ENCODE assay signal across 11 cellular contexts in genomic region chr13:93249259-93249917, GRCh38. TPM values are rescaled to one million over a fixed set of nuclear protein-coding genes. Genes with fewer than 3 reads are reported as not detected.
DNase-seq lines count a peak whose midpoint lies in the region; ATAC-seq, FAIRE-seq and TF ChIP-seq lines count a peak whose summit lies in the region.
"Had no signal": no experiment of that assay in that cellular context is flagged by ENCODE, and none has a peak within 500 bp of the region (broad histone marks: within the 10 kb centered on the region; RNA-seq: fewer than 3 reads in every experiment).

No MANE protein-coding gene starts in this region.

- TF ChIP-seq POLR2A in K562 (conservative IDR thresholded peaks at IDR 0.05) (no peak), right lobe of liver (IDR thresholded peaks at IDR 0.05) (no peak)

- H3K4me1 ChIP-seq in K562 (replicated peaks in 1 of 2; ENCODE audit: control insufficient read depth in 2 of 2, insufficient read depth in 2 of 2, low read length in 2 of 2), result no peaks in the 10 kb centered on the region; a peak in 2 of 5 replicates
- peaks cover 0 to 19% (median 3%) of the 10 kb centered on the region in 4 donors for H3K4me1 ChIP-seq in right lobe of liver

- H3K36me3 ChIP-seq in K562 (ENCODE audit: control insufficient read depth, insufficient read depth, low read length) (no peaks in the 10 kb centered on the region), right lobe of liver (no peaks in the 10 kb centered on the region)

- no peak for TF ChIP-seq RAD21 in K562 (CRISPR knock-in tag; conservative IDR thresholded peaks at IDR 0.05 in 1 of 2, IDR thresholded peaks at IDR 0.05 in 1 of 2)

- no peaks in the 10 kb centered on the region for H3K79me2 ChIP-seq in K562 (ENCODE audit: control insufficient read depth, insufficient read depth, low read length)

- 14% methylated on average over 3 of the region's 3 CpGs for whole genome bisulfite sequencing in K562 (ENCODE audit: insufficient coverage, low coverage, missing lambda C conversion rate)
- WGBS in right lobe of liver (ENCODE audit: insufficient coverage, low coverage, low lambda C conversion rate, missing lambda C conversion rate), result 61% methylated on average over 3 of the region's 3 CpGs

- TF ChIP-seq CTCF in K562 (IDR thresholded peaks at IDR 0.05 in 2 of 3, conservative IDR thresholded peaks at IDR 0.05 in 1 of 3; ENCODE audit: insufficient read depth in 2 of 3, low read depth in 1 of 3, low read length in 3 of 3) (no peak; a peak in 1 of 6 replicates), right lobe of liver (IDR thresholded peaks at IDR 0.05) (no peak)

- no TSS peak for BruUV-seq in K562 (replicated peaks; lab: Mats Ljungman, UMichigan)

- POLR2A ChIA-PET in K562 (lab: Yijun Ruan, JAX), result interaction anchor here (0.7 to 1.7 kb wide), 11 partner anchors 9 to 29 kb away, joined by 3 to 7 read pairs (median 4); partner anchors contain the start of gene GPC6

- no peak overlapping the region for H3K4me2 ChIP-seq in K562 (ENCODE audit: insufficient read depth, low read length)

- no peak overlapping the region for H3K9ac ChIP-seq in K562 (ENCODE audit: insufficient read depth in 1 of 2, low read depth in 2 of 2, low read length in 2 of 2)

- H3K27ac ChIP-seq in K562 (ENCODE audit: extremely low read depth, low read depth, low read length) (no peak overlapping the region), right lobe of liver (peak overlapping the region; percentile 59 to 81 (median 75))

- TF ChIP-seq EP300 in K562 (IDR thresholded peaks at IDR 0.05; ENCODE audit: low read length), result peak; percentile 34; the same call in 1 of the 2 replicates

- ATAC-seq in K562 (peak; percentile 45), right lobe of liver (peak; percentile 14 to 68 (median 43)), GM21786 (IDR thresholded peaks at IDR 0.05; ENCODE audit: unreplicated experiment) (no peak), GM18907 (IDR thresholded peaks at IDR 0.05; ENCODE audit: unreplicated experiment) (no peak), GM19455 (IDR thresholded peaks at IDR 0.05; ENCODE audit: unreplicated experiment) (no peak)
- ATAC-seq: naive thymus-derived CD4-positive, alpha-beta T cell had no signal

- FAIRE-seq in HTR-8/SVneo (lab: Jason Lieb, UNC) (no peak), K562 (lab: Jason Lieb, UNC) (no peak)

- peak overlapping the region; percentile 3; the same call in 1 of the 2 replicates for H2AFZ ChIP-seq in K562 (ENCODE audit: low read depth, low read length)

- in situ Hi-C loops in K562 (cut with MboI), result no loop called here

- intact Hi-C loops in K562 (cut with micrococcal nuclease), result no loop called here
- intact Hi-C loops in right lobe of liver (cut with DNase I), result no loop called here

- DNase-seq in AG08395 (ENCODE audit: low spot score) (peak; percentile 55), HTR-8/SVneo (ENCODE audit: insufficient read length, low spot score) (peak; percentile 27), K562 (ENCODE audit: extremely low read depth in 1 of 4, low spot score in 3 of 4) (peak in 1 of 4 experiments; percentile 52), right lobe of liver (no peak), globus pallidus (ENCODE audit: low spot score) (no peak)
- DNase-seq: activated T-cell treated with anti-CD3 and anti-CD28 coated beads, Interleukin-2, amount 50 U/mL, for 48 hours; naive thymus-derived CD4-positive, alpha-beta T cell had no signal

- H3K9me3 ChIP-seq in K562 (replicated peaks; ENCODE audit: control insufficient read depth, insufficient read depth, low read depth, low read length) (no peaks in the 10 kb centered on the region), right lobe of liver (no peaks in the 10 kb centered on the region)

- no peaks in the 10 kb centered on the region for H3K9me1 ChIP-seq in K562 (ENCODE audit: control insufficient read depth, insufficient read depth, low read length)

- CTCF ChIA-PET in K562 (lab: Yijun Ruan, JAX; ENCODE audit: low intra/inter-chr PET ratio), result no interaction called here

- H3K27me3 ChIP-seq in K562 (ENCODE audit: control insufficient read depth in 2 of 2, insufficient read depth in 2 of 2, low read length in 2 of 2) (no peaks in the 10 kb centered on the region), right lobe of liver (no peaks in the 10 kb centered on the region)

- no peak overlapping the region for H3K4me3 ChIP-seq in K562
- H3K4me3 ChIP-seq in right lobe of liver, result no peak overlapping the region

- H4K20me1 ChIP-seq in K562 (replicated peaks; ENCODE audit: control insufficient read depth, insufficient read depth, low read length), result no peaks in the 10 kb centered on the region

TF ChIP-seq in K562, 482 proteins besides CTCF, POLR2A, EP300 and RAD21 (continues in another document):
- TF ChIP-seq MAFK (IDR thresholded peaks at IDR 0.05; ENCODE audit: low read length) (peak; percentile 50), SUPT5H (IDR thresholded peaks at IDR 0.05) (no peak), ASH1L (IDR thresholded peaks at IDR 0.05; ENCODE audit: borderline replicate concordance, low read depth, partially characterized antibody) (no peak), SMAD2 (IDR thresholded peaks at IDR 0.05; ENCODE audit: low read depth, low read length) (no peak), TBL1XR1 (IDR thresholded peaks at IDR 0.05; ENCODE audit: low read length in 2 of 2) (0 out of 4 replicates have a peak, but pooled peaks of 1 of the 2 experiments have one; percentile 14), ATF4 (CRISPR knock-in tag; IDR thresholded peaks at IDR 0.05) (no peak), SNIP1 (IDR thresholded peaks at IDR 0.05; ENCODE audit: low read depth) (no peak), MXI1 (IDR thresholded peaks at IDR 0.05; ENCODE audit: low read depth, low read length) (no peak), SRSF3 (IDR thresholded peaks at IDR 0.05; ENCODE audit: insufficient read depth, low read length) (no peak), XRCC3 (IDR thresholded peaks at IDR 0.05) (no peak), GTF2A2 (tag; IDR thresholded peaks at IDR 0.05) (no peak), SMC3 (conservative IDR thresholded peaks at IDR 0.05; ENCODE audit: insufficient read depth, low read depth, low read length) (no peak), CBX8 (IDR thresholded peaks at IDR 0.05; ENCODE audit: borderline replicate concordance, extremely low read depth, low read depth, low read length, poor library complexity, severe bottlenecking) (no peak), SREBF2 (CRISPR knock-in tag; IDR thresholded peaks at IDR 0.05) (no peak), RBM14 (IDR thresholded peaks at IDR 0.05; ENCODE audit: borderline replicate concordance, insufficient read depth, low read depth, low read length) (no peak), MAFF (IDR thresholded peaks at IDR 0.05; ENCODE audit: low read length) (0 out of 2 replicates have a peak, but pooled peaks have one; percentile 33), MEF2D (tag; conservative IDR thresholded peaks at IDR 0.05; ENCODE audit: low read depth) (no peak), TCFL5 (CRISPR knock-in tag; conservative IDR thresholded peaks at IDR 0.05) (no peak), PTRF (tag; IDR thresholded peaks at IDR 0.05) (no peak), ADNP (tag; IDR thresholded peaks at IDR 0.05) (0 out of 2 replicates have a peak, but pooled peaks have one; percentile 18), HSF4 (CRISPR knock-in tag; IDR thresholded peaks at IDR 0.05; ENCODE audit: borderline replicate concordance) (no peak), JUND (IDR thresholded peaks at IDR 0.05; ENCODE audit: borderline replicate concordance, low read depth, low read length) (peak; percentile 91), JUND (tag; IDR thresholded peaks at IDR 0.05; ENCODE audit: borderline replicate concordance, low read depth, low read length) (no peak), FOXP1 (CRISPR knock-in tag; IDR thresholded peaks at IDR 0.05) (no peak), JUN (IDR thresholded peaks at IDR 0.05; ENCODE audit: borderline replicate concordance, low read depth, low read length) (peak; percentile 87), JUN (CRISPR knock-in tag; IDR thresholded peaks at IDR 0.05; ENCODE audit: borderline replicate concordance) (no peak), ZFX (CRISPR knock-in tag; IDR thresholded peaks at IDR 0.05) (no peak), RBM34 (IDR thresholded peaks at IDR 0.05; ENCODE audit: borderline replicate concordance, insufficient read depth, low read length) (no peak)

RNA-seq across cellular contexts. Expression of gene GPC6, which starts 22.8 kb away (rescaled TPM):
- 0.09 and 0.14 TPM in 2 replicates for total RNA-seq in K562 (2011; cell fraction: chromatin; rRNA removed; ENCODE audit: low replicate concordance)
- 0.13 and 0.17 TPM in 2 replicates for total RNA-seq in K562 (2011; cell fraction: nucleolus; rRNA removed)
- total RNA-seq in K562 (2011; cell fraction: nucleoplasm; rRNA removed), result 0.07 and 0.15 TPM in 2 replicates
- total RNA-seq in K562 (2014; rRNA removed) (under 0.01 and 0.04 TPM in 2 replicates), K562 (2014; rRNA removed; fragmentation: Illumina TruSeq; extraction: Trizol) (not detected in 2 replicates), K562 (2015; rRNA removed; fragmentation: Illumina TruSeq; extraction: Trizol) (0.04 TPM in 1 of 2 replicates, not detected in the other), K562 (2021) (0.07 and 0.20 TPM in 2 replicates), right lobe of liver (10 to 100 TPM; 18.6 to 30.1 (median 20.2) TPM)
- polyA plus RNA-seq in K562 (2011; rRNA removed) (0.01 TPM in 1 of 2 replicates, not detected in the other), K562 (2014; fragmentation: Illumina TruSeq; extraction: Trizol) (not detected in 2 replicates), K562 (2014; fragmentation: Nextera tagmentation; extraction: Ambion mirVana) (not detected), K562 (2014; rRNA removed) (0.01 and 0.03 TPM in 2 replicates)
- polyA plus RNA-seq in K562 (2011; cell fraction: cytosol; rRNA removed), result not detected in 2 replicates
- 0.10 TPM in 1 of 2 replicates, not detected in the other for polyA plus RNA-seq in K562 (2011; cell fraction: nucleus; rRNA removed)
- 0.01 TPM in 2 replicates for polyA plus RNA-seq in K562 (2012)
- polyA minus RNA-seq in K562 (2011; rRNA and poly(A)+ RNA removed), result not detected in 2 replicates
- polyA minus RNA-seq in K562 (2011; cell fraction: cytosol; rRNA and poly(A)+ RNA removed), result not detected in 2 replicates
- 0.67 TPM in 1 of 2 replicates, not detected in the other for polyA minus RNA-seq in K562 (2011; cell fraction: nucleus; rRNA and poly(A)+ RNA removed)
- total RNA-seq: naive thymus-derived CD4-positive, alpha-beta T cell; T-helper 1 cell treated with Interleukin-12 subunit alpha and Interleukin-12 subunit beta and Interleukin-4 antibody, amounts not matched to agents 30 ng/mL and 1 ng/mL, for 36 hours had no signal
- polyA plus RNA-seq: naive thymus-derived CD4-positive, alpha-beta T cell had no signal

Comparison
In these comparisons a context has a peak if more than half of its experiments do, and no peak if none do; other contexts are left out.
1. DNase-seq: peak in AG08395 (single experiment) and HTR-8/SVneo (single experiment); none in right lobe of liver (0 of 3) and globus pallidus (single experiment).
2. ATAC-seq: peak in K562 (single experiment) and right lobe of liver (4 of 4); none in GM21786 (single experiment), GM18907 (single experiment) and GM19455 (single experiment).
3. RNA of gene GPC6, which starts 22.8 kb away (total RNA-seq): 18.6 to 30.1 TPM in right lobe of liver; under 0.01 to 0.20 TPM in K562; every median in the first group is over 10 times any median in the second.